ENCODE assay signal across 19 cellular contexts in genomic region chr7:55223023-55223422, GRCh38.
DNase-seq lines count a peak whose midpoint lies in the region; ATAC-seq, FAIRE-seq and TF ChIP-seq lines count a peak whose summit lies in the region.
"Had no signal": no experiment of that assay in that cellular context is flagged by ENCODE, and none has a peak within 500 bp of the region (broad histone marks: within the 10 kb centered on the region; RNA-seq: fewer than 3 reads in every experiment).

No MANE protein-coding gene starts in this region.

- H3K4me3 ChIP-seq in OCI-LY7 (ENCODE audit: low read depth, low read length, poor library complexity, severe bottlenecking) (no peak overlapping the region), K562 (no peak overlapping the region), thyroid gland (replicated peaks in 1 of 3) (no peak overlapping the region), prostate gland (no peak overlapping the region)
- H3K4me3 ChIP-seq: BLaER1, GM23338 had no signal

- ATAC-seq in K562 = no peak
- ATAC-seq: GM23338 had no signal

- no peak for TF ChIP-seq EP300 in K562 (IDR thresholded peaks at IDR 0.05; ENCODE audit: low read length)

- H3K9me3 ChIP-seq in OCI-LY7 (ENCODE audit: low read length) (no peaks in the 10 kb centered on the region), K562 (replicated peaks; ENCODE audit: control insufficient read depth, insufficient read depth, low read depth, low read length) (no peaks in the 10 kb centered on the region), thyroid gland (no peaks in the 10 kb centered on the region), prostate gland (no peaks in the 10 kb centered on the region)
- H3K9me3 ChIP-seq: Caco-2 had no signal

- TF ChIP-seq CTCF in OCI-LY7 (conservative IDR thresholded peaks at IDR 0.05; ENCODE audit: low read length) = no peak
- no peak for TF ChIP-seq CTCF in K562 (IDR thresholded peaks at IDR 0.05 in 2 of 3, conservative IDR thresholded peaks at IDR 0.05 in 1 of 3; ENCODE audit: insufficient read depth in 2 of 3, low read depth in 1 of 3, low read length in 3 of 3)
- TF ChIP-seq CTCF in thyroid gland (IDR thresholded peaks at IDR 0.05) = no peak
- no peak for TF ChIP-seq CTCF in prostate gland (IDR thresholded peaks at IDR 0.05)

- BruUV-seq in OCI-LY7 (replicated peaks; lab: Mats Ljungman, UMichigan) (no TSS peak), K562 (replicated peaks; lab: Mats Ljungman, UMichigan) (no TSS peak)

- no peak for FAIRE-seq in K562 (lab: Jason Lieb, UNC)
- FAIRE-seq: G401.6, GM12892 had no signal

- H3K79me2 ChIP-seq in OCI-LY7 (ENCODE audit: insufficient read depth, low read depth, low read length) = no peaks in the 10 kb centered on the region
- H3K79me2 ChIP-seq in K562 (ENCODE audit: control insufficient read depth, insufficient read depth, low read length) = no peaks in the 10 kb centered on the region

- H3K9me2 ChIP-seq in OCI-LY7 (ENCODE audit: insufficient read depth, low read length) = no peaks in the 10 kb centered on the region

- no peaks in the 10 kb centered on the region for H3K9me1 ChIP-seq in K562 (ENCODE audit: control insufficient read depth, insufficient read depth, low read length)

- H3K27me3 ChIP-seq in K562 (ENCODE audit: control insufficient read depth in 2 of 2, insufficient read depth in 2 of 2, low read length in 2 of 2) = peaks cover 0 to 20% of the 10 kb centered on the region in 2 experiments; a peak in 1 of 5 replicates
- no peaks in the 10 kb centered on the region for H3K27me3 ChIP-seq in thyroid gland
- H3K27me3 ChIP-seq in prostate gland (replicated peaks; ENCODE audit: insufficient read depth) = no peaks in the 10 kb centered on the region
- H3K27me3 ChIP-seq: BLaER1 had no signal

- H4K20me1 ChIP-seq in OCI-LY7 (ENCODE audit: insufficient read depth, low read length) (no peaks in the 10 kb centered on the region), K562 (replicated peaks; ENCODE audit: control insufficient read depth, insufficient read depth, low read length) (no peaks in the 10 kb centered on the region)
- H4K20me1 ChIP-seq: BLaER1 had no signal

- WGBS in K562 (ENCODE audit: insufficient coverage, low coverage, missing lambda C conversion rate) = 13% methylated on average over 9 of the region's 9 CpGs
- WGBS in thyroid gland, 2 donors = 69 to 76% methylated on average over 9 of the region's 9 CpGs
- 88% methylated on average over 9 of the region's 9 CpGs for WGBS in prostate gland

- no peak for TF ChIP-seq RAD21 in K562 (CRISPR knock-in tag; conservative IDR thresholded peaks at IDR 0.05 in 1 of 2, IDR thresholded peaks at IDR 0.05 in 1 of 2)

- DNase-seq in DMS53 (lab: John Stamatoyannopoulos, UW) (peak; percentile 7), DMS53 treated with DMSO at 0.1 percent for 48 hours (lab: John Stamatoyannopoulos, UW; ENCODE audit: unreplicated experiment) (no peak), OCI-LY7 (ENCODE audit: low spot score) (peak; percentile 12), K562 (ENCODE audit: extremely low read depth in 1 of 4, low spot score in 3 of 4) (no peak), thyroid gland (peak; percentile 25 to 37), prostate gland (ENCODE audit: low spot score) (no peak), NCI-H2196 (lab: John Stamatoyannopoulos, UW; ENCODE audit: unreplicated experiment) (no peak), occipital lobe (lab: John Stamatoyannopoulos, UW) (no peak)
- DNase-seq: AML-193; Caco-2; CD8-positive, alpha-beta memory T cell; DMS79; EL; H7 had no signal

- H2AFZ ChIP-seq in OCI-LY7 (ENCODE audit: low read length) (no peak overlapping the region), K562 (ENCODE audit: low read depth, low read length) (no peak overlapping the region)
- H2AFZ ChIP-seq: GM23338 had no signal

- CTCF ChIA-PET in OCI-LY7 (lab: Charles Lee; ENCODE audit: unreplicated experiment) = no interaction called here
- CTCF ChIA-PET in K562 (lab: Yijun Ruan, JAX; ENCODE audit: low intra/inter-chr PET ratio) = no interaction called here

- no peak overlapping the region for H3K4me2 ChIP-seq in OCI-LY7 (ENCODE audit: low read length)
- no peak overlapping the region for H3K4me2 ChIP-seq in K562 (ENCODE audit: insufficient read depth, low read length)
- H3K4me2 ChIP-seq: BLaER1, GM23338 had no signal

- intact Hi-C loops in OCI-LY7 (cut with micrococcal nuclease; ENCODE audit: unreplicated experiment) (loop anchor here (5.0 kb wide), 1 partner anchor 766 kb away; no protein-coding TSS in a partner anchor), K562 (cut with micrococcal nuclease) (no loop called here), thyroid gland (cut with DNase I) (no loop called here), prostate gland (cut with DNase I) (no loop called here)

- in situ Hi-C loops in K562 (cut with MboI) = no loop called here

- no peaks in the 10 kb centered on the region for H3K36me3 ChIP-seq in OCI-LY7 (ENCODE audit: insufficient read depth, low read length)
- H3K36me3 ChIP-seq in K562 (ENCODE audit: control insufficient read depth, insufficient read depth, low read length) = no peaks in the 10 kb centered on the region
- H3K36me3 ChIP-seq in thyroid gland = no peaks in the 10 kb centered on the region
- no peaks in the 10 kb centered on the region for H3K36me3 ChIP-seq in prostate gland
- H3K36me3 ChIP-seq: BLaER1 had no signal

- H3K4me1 ChIP-seq in OCI-LY7 (ENCODE audit: insufficient read depth, low read length, poor library complexity, severe bottlenecking) (no peaks in the 10 kb centered on the region), K562 (replicated peaks in 1 of 2; ENCODE audit: control insufficient read depth in 2 of 2, insufficient read depth in 2 of 2, low read length in 2 of 2) (no peaks in the 10 kb centered on the region; a peak in 1 of 5 replicates), thyroid gland (no peaks in the 10 kb centered on the region), prostate gland (replicated peaks) (no peaks in the 10 kb centered on the region)
- H3K4me1 ChIP-seq: Caco-2 had no signal

- TF ChIP-seq POLR2A in K562 (conservative IDR thresholded peaks at IDR 0.05) = no peak
- TF ChIP-seq POLR2A in thyroid gland (IDR thresholded peaks at IDR 0.05) = no peak
- no peak for TF ChIP-seq POLR2A in prostate gland (IDR thresholded peaks at IDR 0.05)

- H3K27ac ChIP-seq in OCI-LY7 (ENCODE audit: low read depth, low read length, poor library complexity, severe bottlenecking) (no peak overlapping the region), K562 (ENCODE audit: extremely low read depth, low read depth, low read length) (no peak overlapping the region), thyroid gland (no peak overlapping the region), prostate gland (no peak overlapping the region)
- H3K27ac ChIP-seq: 22Rv1, BLaER1 had no signal

- POLR2A ChIA-PET in OCI-LY7 (lab: Charles Lee) = no interaction called here
- POLR2A ChIA-PET in K562 (lab: Yijun Ruan, JAX) = interaction anchor here (0.7 kb wide), 1 partner anchor 371 kb away, joined by 3 read pairs; no protein-coding TSS in a partner anchor

- H3K9ac ChIP-seq in K562 (ENCODE audit: insufficient read depth in 1 of 2, low read depth in 2 of 2, low read length in 2 of 2) = no peak overlapping the region
- H3K9ac ChIP-seq: BLaER1 had no signal

TF ChIP-seq in K562, 482 proteins besides CTCF, POLR2A, EP300 and RAD21 (continues in another document):
- TF ChIP-seq FOXM1 (IDR thresholded peaks at IDR 0.05; ENCODE audit: low read depth) = no peak
- no peak for TF ChIP-seq FOXM1 (CRISPR knock-in tag; IDR thresholded peaks at IDR 0.05; ENCODE audit: low read depth)
- TF ChIP-seq ZNF232 (CRISPR knock-in tag; IDR thresholded peaks at IDR 0.05) = no peak
- TF ChIP-seq USF2 (CRISPR knock-in tag; IDR thresholded peaks at IDR 0.05) = peak; percentile 56
- peak in 1 of 2 experiments; percentile 21 for TF ChIP-seq E2F6 (IDR thresholded peaks at IDR 0.05; ENCODE audit: borderline replicate concordance in 1 of 2, extremely low read depth in 1 of 2, insufficient read depth in 1 of 2, insufficient read length in 1 of 2, low read depth in 1 of 2, low read length in 1 of 2, poor library complexity in 1 of 2, severe bottlenecking in 1 of 2)
- TF ChIP-seq SREBF1 (IDR thresholded peaks at IDR 0.05; ENCODE audit: borderline replicate concordance, low read depth, low read length) = no peak
- TF ChIP-seq ZNF785 (CRISPR knock-in tag; IDR thresholded peaks at IDR 0.05) = no peak
- TF ChIP-seq ZNF398 (CRISPR knock-in tag; IDR thresholded peaks at IDR 0.05) = no peak
- no peak for TF ChIP-seq PHF21A (IDR thresholded peaks at IDR 0.05; ENCODE audit: borderline replicate concordance, low read depth)
- no peak for TF ChIP-seq ZNF175 (CRISPR knock-in tag; IDR thresholded peaks at IDR 0.05; ENCODE audit: low read depth)

Comparison
In these comparisons a context has a peak if more than half of its experiments do, and no peak if none do; other contexts are left out.
1. DNase-seq: peak in DMS53 (single experiment), OCI-LY7 (single experiment) and thyroid gland (2 of 2); none in DMS53 treated with DMSO at 0.1 percent for 48 hours (single experiment), K562 (0 of 4), prostate gland (single experiment), NCI-H2196 (single experiment) and occipital lobe (single experiment).